ENCODE assay signal across 15 cellular contexts in genomic region chr2:100887713-100888112, GRCh38.
DNase-seq lines count a peak whose midpoint lies in the region; ATAC-seq and TF ChIP-seq lines count a peak whose summit lies in the region.
"Had no signal": no experiment of that assay in that cellular context is flagged by ENCODE, and none has a peak within 500 bp of the region (broad histone marks: within the 10 kb centered on the region; RNA-seq: fewer than 3 reads in every experiment).

No MANE protein-coding gene starts in this region.

- H3K4me3 ChIP-seq in stomach (no peak overlapping the region), WERI-Rb-1 (ENCODE audit: low read depth, low read length) (no peak overlapping the region), uterus (no peak overlapping the region)
- H3K4me3 ChIP-seq: BLaER1 treated with 17β-estradiol and CSF1 and Interleukin-3, amounts not matched to agents 10 nM and 100 nM; dorsolateral prefrontal cortex; GM12878; MG63 had no signal

- H3K27me3 ChIP-seq in stomach (no peaks in the 10 kb centered on the region), WERI-Rb-1 (ENCODE audit: insufficient read depth, low read depth, severe bottlenecking) (peaks cover 3% of the 10 kb centered on the region), uterus (no peaks in the 10 kb centered on the region)
- H3K27me3 ChIP-seq: BLaER1 treated with 17β-estradiol and CSF1 and Interleukin-3, amounts not matched to agents 10 nM and 100 nM; dorsolateral prefrontal cortex; MG63 had no signal

- 39 to 58% (median 53%) methylated on average over 9 of the region's 9 CpGs for WGBS in stomach, 5 donors

- TF ChIP-seq POLR2A in stomach (IDR thresholded peaks at IDR 0.05) (no peak), uterus (IDR thresholded peaks at IDR 0.05) (no peak)

- H3K4me1 ChIP-seq in stomach (peaks cover 24 to 61% (median 43%) of the 10 kb centered on the region in 4 donors), uterus (no peaks in the 10 kb centered on the region)

- ATAC-seq in GM21447 (IDR thresholded peaks at IDR 0.05; ENCODE audit: unreplicated experiment), result no peak
- ATAC-seq: GM12878 had no signal

- H3K27ac ChIP-seq in stomach (peak overlapping the region in 3 of 5 donors; percentile 1 to 69 (median 18)), WERI-Rb-1 (no peak overlapping the region), uterus (no peak overlapping the region)
- H3K27ac ChIP-seq: BLaER1 treated with 17β-estradiol and CSF1 and Interleukin-3, amounts not matched to agents 10 nM and 100 nM had no signal

- DNase-seq in HPDE6-E6E7 (ENCODE audit: extremely low spot score) (peak; percentile 48), amygdala (lab: John Stamatoyannopoulos, UW) (peak in 29 of 56 donors; percentile 11 to 67 (median 34)), globus pallidus (ENCODE audit: low spot score) (peak; percentile 31), stomach (peak; percentile 36), WERI-Rb-1 (no peak), NCI-H226 (no peak), uterus (no peak)
- DNase-seq: activated CD4-positive, alpha-beta memory T cell treated with anti-CD3 and anti-CD28 coated beads for 36 hours; amniotic stem cell; MG63; T-helper 9 cell had no signal

- TF ChIP-seq CTCF in stomach (IDR thresholded peaks at IDR 0.05), result no peak
- TF ChIP-seq CTCF in WERI-Rb-1 (IDR thresholded peaks at IDR 0.05; ENCODE audit: low read depth, low read length), result no peak
- TF ChIP-seq CTCF in uterus (IDR thresholded peaks at IDR 0.05), result no peak

- no peak for TF ChIP-seq EP300 in stomach (IDR thresholded peaks at IDR 0.05)

- H3K9me3 ChIP-seq in stomach (no peaks in the 10 kb centered on the region), WERI-Rb-1 (ENCODE audit: severe bottlenecking) (no peaks in the 10 kb centered on the region), uterus (no peaks in the 10 kb centered on the region)
- H3K9me3 ChIP-seq: MG63 had no signal

- H3K36me3 ChIP-seq in stomach (no peaks in the 10 kb centered on the region), WERI-Rb-1 (no peaks in the 10 kb centered on the region), uterus (no peaks in the 10 kb centered on the region)
- H3K36me3 ChIP-seq: BLaER1 treated with 17β-estradiol and CSF1 and Interleukin-3, amounts not matched to agents 10 nM and 100 nM; MG63 had no signal

- intact Hi-C loops in stomach (cut with DNase I; ENCODE audit: low total_unique reads) (loop anchor here (10.0 kb wide), 1 partner anchor 53 kb away; no protein-coding TSS in a partner anchor), uterus (cut with DNase I; ENCODE audit: low total_unique reads) (no loop called here)

Comparison
In these comparisons a context has a peak if more than half of its experiments do, and no peak if none do; other contexts are left out.
1. DNase-seq: peak in HPDE6-E6E7 (single experiment), amygdala (29 of 56), globus pallidus (single experiment) and stomach (single experiment); none in WERI-Rb-1 (single experiment), NCI-H226 (single experiment) and uterus (0 of 2).
2. H3K27ac ChIP-seq: peak in stomach (3 of 5); none in WERI-Rb-1 (single experiment) and uterus (0 of 2).